In genomic region chr15:62741106-62741505, GRCh38 we compare ENCODE assay signal across 22 cellular contexts.
"Had no signal": no experiment of that assay in that cellular context is flagged by ENCODE, and none has a peak within 500 bp of the region (broad histone marks: within the 10 kb centered on the region; RNA-seq: fewer than 3 reads in every experiment).

No MANE protein-coding gene starts in this region.

- H3K36me3 Mint-ChIP-seq: activated naive CD4-positive, alpha-beta T cell treated with anti-CD3 and anti-CD28 coated beads, Interleukin-2, amount 50 U/mL, for 24 hours; memory B cell; naive thymus-derived CD4-positive, alpha-beta T cell; stimulated activated effector memory CD8-positive, alpha-beta T cell treated with anti-CD3 and anti-CD28 coated beads, Interleukin-12 subunit alpha, Interleukin-12 subunit beta, amount 100 ng/mL, for 72 hours had no signal

- ATAC-seq: activated T-cell treated with anti-CD3 and anti-CD28 coated beads, Interleukin-2, amount 50 U/mL, for 72 hours; foreskin keratinocyte; naive thymus-derived CD4-positive, alpha-beta T cell; right lobe of liver; stimulated activated effector memory CD8-positive, alpha-beta T cell treated with anti-CD3 and anti-CD28 coated beads, Interleukin-12 subunit alpha, Interleukin-12 subunit beta, amount 100 ng/mL, for 72 hours had no signal

- H3K9me3 Mint-ChIP-seq: activated naive CD4-positive, alpha-beta T cell treated with anti-CD3 and anti-CD28 coated beads, Interleukin-2, amount 50 U/mL, for 24 hours; activated T-cell treated with anti-CD3 and anti-CD28 coated beads, Interleukin-2, amount 50 U/mL, for 72 hours; memory B cell; naive thymus-derived CD4-positive, alpha-beta T cell; stimulated activated effector memory CD8-positive, alpha-beta T cell treated with anti-CD3 and anti-CD28 coated beads, Interleukin-12 subunit alpha, Interleukin-12 subunit beta, amount 100 ng/mL, for 72 hours had no signal

- H3K27me3 Mint-ChIP-seq: activated naive CD4-positive, alpha-beta T cell treated with anti-CD3 and anti-CD28 coated beads, Interleukin-2, amount 50 U/mL, for 24 hours had no signal

- H3K9me3 ChIP-seq: left ventricle myocardium inferior, ovary, right lobe of liver, SJSA1, stomach, tibial artery had no signal

- DNase-seq: activated CD4-positive, alpha-beta T cell treated with anti-CD3 and anti-CD28 coated beads, Interleukin-2, amount 50 U/mL, for 1 hour; activated CD4-positive, CD25-positive, alpha-beta regulatory T cell treated with anti-CD3 and anti-CD28 coated beads, Interleukin-2, amount 50 U/mL, for 72 hours; activated CD8-positive, alpha-beta memory T cell treated with anti-CD3 and anti-CD28 coated beads for 24 hours; activated effector memory CD4-positive, alpha-beta T cell treated with anti-CD3 and anti-CD28 coated beads, Interleukin-2, amount 50 U/mL, for 16 hours; activated T-cell treated with anti-CD3 and anti-CD28 coated beads, Interleukin-2, amount 50 U/mL, for 72 hours; left ventricle myocardium inferior; naive thymus-derived CD4-positive, alpha-beta T cell; ovary; right lobe of liver; stimulated activated CD4-positive, alpha-beta T cell treated with anti-CD3 and anti-CD28 coated beads, Interleukin-4, amount 100 ng/mL, for 24 hours; stomach; SW 1271; T-helper 2 cell; tibial artery had no signal

- H3K4me2 ChIP-seq: smooth muscle cell had no signal

- H3K4me3 ChIP-seq: cardiac muscle cell, left ventricle myocardium inferior, ovary, right lobe of liver, SJSA1, smooth muscle cell, stomach, tibial artery had no signal

- H3K27ac ChIP-seq: cardiac muscle cell, foreskin keratinocyte, left ventricle myocardium inferior, ovary, right lobe of liver, SJSA1, VCaP had no signal

- H3K4me3 Mint-ChIP-seq: activated naive CD4-positive, alpha-beta T cell treated with anti-CD3 and anti-CD28 coated beads, Interleukin-2, amount 50 U/mL, for 24 hours; activated T-cell treated with anti-CD3 and anti-CD28 coated beads, Interleukin-2, amount 50 U/mL, for 72 hours; memory B cell; naive thymus-derived CD4-positive, alpha-beta T cell; stimulated activated effector memory CD8-positive, alpha-beta T cell treated with anti-CD3 and anti-CD28 coated beads, Interleukin-12 subunit alpha, Interleukin-12 subunit beta, amount 100 ng/mL, for 72 hours had no signal

- H3K27ac Mint-ChIP-seq: activated naive CD4-positive, alpha-beta T cell treated with anti-CD3 and anti-CD28 coated beads, Interleukin-2, amount 50 U/mL, for 24 hours; activated T-cell treated with anti-CD3 and anti-CD28 coated beads, Interleukin-2, amount 50 U/mL, for 72 hours; memory B cell; naive thymus-derived CD4-positive, alpha-beta T cell; stimulated activated effector memory CD8-positive, alpha-beta T cell treated with anti-CD3 and anti-CD28 coated beads, Interleukin-12 subunit alpha, Interleukin-12 subunit beta, amount 100 ng/mL, for 72 hours had no signal

- H3K27me3 ChIP-seq: cardiac muscle cell, foreskin keratinocyte, ovary, right lobe of liver, SJSA1, stomach, tibial artery had no signal

- H3K36me3 ChIP-seq: cardiac muscle cell, ovary, right lobe of liver had no signal
